Comparison of ENCODE assay signal across 9 cellular contexts in the genomic region with DNA sequence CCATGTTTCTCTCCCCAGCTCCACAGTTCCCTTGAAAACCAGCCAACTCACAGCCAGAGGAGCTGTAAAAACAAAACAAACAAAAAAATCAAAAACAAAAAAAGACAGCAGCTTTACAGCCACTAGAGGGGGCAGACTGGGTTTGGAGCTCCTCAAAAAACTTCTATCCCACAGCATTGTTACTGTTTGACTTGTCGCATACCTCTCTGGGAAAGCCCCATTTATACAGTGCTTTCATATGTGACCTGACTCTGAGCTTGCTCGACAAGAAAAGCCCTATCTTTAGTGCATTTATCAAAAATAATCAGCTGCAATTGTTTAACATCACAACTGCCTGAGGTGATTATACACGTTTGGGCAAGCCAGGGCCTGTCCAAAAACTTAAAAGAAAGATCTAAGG. TPM values are rescaled to one million over a fixed set of nuclear protein-coding genes. Genes with fewer than 3 reads are reported as not detected.
DNase-seq lines count a peak whose midpoint lies in the region; ATAC-seq, FAIRE-seq and TF ChIP-seq lines count a peak whose summit lies in the region.
"Had no signal": no experiment of that assay in that cellular context is flagged by ENCODE, and none has a peak within 500 bp of the region (broad histone marks: within the 10 kb centered on the region; RNA-seq: fewer than 3 reads in every experiment).

No MANE protein-coding gene starts in this region.

- no TSS peak for BruUV-seq in HepG2 (replicated peaks; lab: Mats Ljungman, UMichigan)

- no peak for TF ChIP-seq RAD21 in HepG2 (CRISPR knock-in tag; IDR thresholded peaks at IDR 0.05)

- H3K36me3 ChIP-seq in HepG2 (replicated peaks in 1 of 2; ENCODE audit: control insufficient read depth in 1 of 2, insufficient read depth in 2 of 2, low read length in 2 of 2) (no peaks in the 10 kb centered on the region), stomach (no peaks in the 10 kb centered on the region)

- H3K27ac ChIP-seq in HepG2 (ENCODE audit: extremely low read length, insufficient read depth, low read length) (no peak overlapping the region), stomach (no peak overlapping the region)

- in situ Hi-C loops in HepG2 (cut with HindIII; ENCODE audit: extremely low pct_ligation_motif_present, low pct_unique_long_range_greater_than_20kb), result no loop called here

- TF ChIP-seq POLR2A in H54 (IDR thresholded peaks at IDR 0.05; ENCODE audit: low read depth, low read length) (no peak), HepG2 (IDR thresholded peaks at IDR 0.05; ENCODE audit: insufficient read depth in 1 of 2, low read depth in 2 of 2, low read length in 2 of 2) (no peak), stomach (IDR thresholded peaks at IDR 0.05) (no peak)

- H4K20me1 ChIP-seq in HepG2 (ENCODE audit: insufficient read depth, low read length), result no peaks in the 10 kb centered on the region

- H3K9ac ChIP-seq in HepG2 (ENCODE audit: insufficient read depth, low read depth, low read length), result no peak overlapping the region

- no peaks in the 10 kb centered on the region for H3K9me3 Mint-ChIP-seq in stimulated activated naive CD8-positive, alpha-beta T cell treated with anti-CD3 and anti-CD28 coated beads, Interleukin-15, amount 100 ng/mL, for 72 hours

- no peaks in the 10 kb centered on the region for H3K9me3 ChIP-seq in HepG2 (ENCODE audit: low read length)
- H3K9me3 ChIP-seq in stomach, result no peaks in the 10 kb centered on the region

- no peaks in the 10 kb centered on the region for H3K79me2 ChIP-seq in HepG2 (ENCODE audit: insufficient read depth, low read length)

- 31% methylated on average over 2 of the region's 3 CpGs for WGBS in HepG2 (ENCODE audit: low lambda C conversion rate)
- 5 to 15% (median 6%) methylated on average over 3 of the region's 3 CpGs for WGBS in stomach, 5 donors

- CTCF ChIA-PET in HepG2 (lab: Yijun Ruan, JAX; ENCODE audit: low intra/inter-chr PET ratio, low total read pairs), result interaction anchor here (1.0 kb wide), 1 partner anchor 154 kb away, joined by 6 read pairs; no protein-coding TSS in a partner anchor

- ATAC-seq in stimulated activated naive CD8-positive, alpha-beta T cell treated with anti-CD3 and anti-CD28 coated beads, Interleukin-15, amount 100 ng/mL, for 72 hours, result peak; percentile 95
- no peak for ATAC-seq in stimulated activated naive CD8-positive, alpha-beta T cell treated with anti-CD3 and anti-CD28 coated beads, Interleukin-15, Interleukin-2, amounts not matched to agents 100 U/mL and 50 U/mL, for 24 hours
- ATAC-seq in HepG2, result peak; percentile 79

- intact Hi-C loops in HepG2 (cut with micrococcal nuclease; ENCODE audit: unreplicated experiment), result loop anchor here (2.0 kb wide), 1 partner anchor 102 kb away; no protein-coding TSS in a partner anchor
- intact Hi-C loops in stomach (cut with DNase I; ENCODE audit: low total_unique reads), result no loop called here

- no peak overlapping the region for H2AFZ ChIP-seq in HepG2 (ENCODE audit: low read length)

- no peak overlapping the region for H3K4me3 Mint-ChIP-seq in stimulated activated naive CD8-positive, alpha-beta T cell treated with anti-CD3 and anti-CD28 coated beads, Interleukin-15, amount 100 ng/mL, for 72 hours

- H3K4me2 ChIP-seq in HepG2 (ENCODE audit: low read depth, low read length), result no peak overlapping the region

- TF ChIP-seq CTCF in HepG2 (CRISPR knock-in tag; IDR thresholded peaks at IDR 0.05) (peak; percentile 50), stomach (IDR thresholded peaks at IDR 0.05) (peak in 1 of 7 experiments; percentile 20)

- H3K27me3 Mint-ChIP-seq in stimulated activated naive CD8-positive, alpha-beta T cell treated with anti-CD3 and anti-CD28 coated beads, Interleukin-15, amount 100 ng/mL, for 72 hours, result no peaks in the 10 kb centered on the region

- H3K4me3 ChIP-seq in HepG2 (replicated peaks in 1 of 3; ENCODE audit: insufficient read depth in 1 of 3, low read depth in 2 of 3, low read length in 3 of 3) (no peak overlapping the region), stomach (no peak overlapping the region)

- H3K27ac Mint-ChIP-seq in stimulated activated naive CD8-positive, alpha-beta T cell treated with anti-CD3 and anti-CD28 coated beads, Interleukin-15, amount 100 ng/mL, for 72 hours, result no peak overlapping the region

- DNase-seq in stimulated activated naive CD8-positive, alpha-beta T cell treated with anti-CD3 and anti-CD28 coated beads, Interleukin-15, amount 100 ng/mL, for 72 hours, result peak; percentile 5 to 17
- no peak for DNase-seq in stimulated activated naive CD8-positive, alpha-beta T cell treated with anti-CD3 and anti-CD28 coated beads, Interleukin-15, Interleukin-2, amounts not matched to agents 100 U/mL and 50 U/mL, for 24 hours
- DNase-seq in H54 (ENCODE audit: insufficient read length, low spot score), result peak; percentile 9
- DNase-seq in Kasumi-1 (lab: John Stamatoyannopoulos, UW), result peak; percentile 41 to 50
- DNase-seq in amniotic stem cell (lab: John Stamatoyannopoulos, UW), result peak; percentile 34
- DNase-seq in HepG2 (ENCODE audit: low spot score), result peak; percentile 57
- no peak for DNase-seq in stomach
- no peak for DNase-seq in UCSD-AML1 (lab: John Stamatoyannopoulos, UW; ENCODE audit: unreplicated experiment)

- FAIRE-seq in H54 (lab: Jason Lieb, UNC) (peak; percentile 64), HepG2 (lab: Jason Lieb, UNC) (peak; percentile 67)

- H3K4me1 ChIP-seq in HepG2 (ENCODE audit: insufficient read depth, low read length), result peaks cover 8% of the 10 kb centered on the region; the same call in 1 of the 2 replicates
- no peaks in the 10 kb centered on the region for H3K4me1 ChIP-seq in stomach

- no peaks in the 10 kb centered on the region for H3K27me3 ChIP-seq in HepG2 (ENCODE audit: control insufficient read depth in 1 of 2, insufficient read depth in 2 of 2, low read length in 2 of 2)
- H3K27me3 ChIP-seq in stomach, result peaks cover 0 to 13% (median 0%) of the 10 kb centered on the region in 3 donors

- POLR2A ChIA-PET in HepG2 (lab: Yijun Ruan, JAX), result interaction anchor here (1.2 kb wide), 2 partner anchors 21 to 34 kb away, joined by 4 to 11 read pairs; a partner anchor contains a TSS

- TF ChIP-seq EP300 in HepG2 (IDR thresholded peaks at IDR 0.05; ENCODE audit: low read depth in 2 of 2, low read length in 2 of 2) (no peak), HepG2 (CRISPR knock-in tag; IDR thresholded peaks at IDR 0.05; ENCODE audit: borderline replicate concordance) (no peak), stomach (IDR thresholded peaks at IDR 0.05) (no peak)

- H3K4me1 Mint-ChIP-seq in stimulated activated naive CD8-positive, alpha-beta T cell treated with anti-CD3 and anti-CD28 coated beads, Interleukin-15, amount 100 ng/mL, for 72 hours, result no peaks in the 10 kb centered on the region

RNA-seq across cellular contexts. Expression of a gene that starts 21.6 kb away (rescaled TPM):
- 78.4 and 133 TPM in 2 replicates for total RNA-seq in HepG2 (2016; rRNA removed; fragmentation: Illumina TruSeq; extraction: Trizol)
- total RNA-seq in HepG2 (2016; cell fraction: cytosol; rRNA removed; fragmentation: Illumina TruSeq; extraction: Trizol; ENCODE audit: low read depth), result 34.8 and 39.0 TPM in 2 replicates
- total RNA-seq in HepG2 (2016; cell fraction: insoluble cytoplasmic fraction; rRNA removed; fragmentation: Illumina TruSeq; extraction: Trizol), result 79.3 and 133 TPM in 2 replicates
- 51.3 and 60.6 TPM in 2 replicates for total RNA-seq in HepG2 (2016; cell fraction: membrane; rRNA removed; fragmentation: Illumina TruSeq; extraction: Trizol)
- 93.8 and 113 TPM in 2 replicates for total RNA-seq in HepG2 (2016; cell fraction: nucleus; rRNA removed; fragmentation: Illumina TruSeq; extraction: Trizol)
- polyA plus RNA-seq in HepG2 (2011; rRNA removed), result 51.2 and 78.9 TPM in 2 replicates
- 46.5 and 62.1 TPM in 2 replicates for polyA plus RNA-seq in HepG2 (2011; cell fraction: cytosol; rRNA removed)
- 14.3 and 18.4 TPM in 2 replicates for polyA plus RNA-seq in HepG2 (2011; cell fraction: nucleus; rRNA removed)
- 60.5 and 75.1 TPM in 2 replicates for polyA plus RNA-seq in HepG2 (2012)
- polyA plus RNA-seq in HepG2 (2016; cell fraction: cytosol; fragmentation: Illumina TruSeq; extraction: Trizol; ENCODE audit: low read depth), result 39.5 and 40.3 TPM in 2 replicates
- polyA plus RNA-seq in HepG2 (2016; cell fraction: insoluble cytoplasmic fraction; fragmentation: Illumina TruSeq; extraction: Trizol; ENCODE audit: low read depth), result 76.0 and 79.3 TPM in 2 replicates
- 46.1 and 51.0 TPM in 2 replicates for polyA plus RNA-seq in HepG2 (2016; cell fraction: membrane; fragmentation: Illumina TruSeq; extraction: Trizol; ENCODE audit: low read depth)
- 147 and 150 TPM in 2 replicates for polyA plus RNA-seq in HepG2 (2016; cell fraction: nucleus; fragmentation: Illumina TruSeq; extraction: Trizol; ENCODE audit: insufficient read depth, low read depth)
- 18.5 and 47.1 TPM in 2 replicates for polyA minus RNA-seq in HepG2 (2011; rRNA and poly(A)+ RNA removed; ENCODE audit: low replicate concordance)
- 37.7 and 41.0 TPM in 2 replicates for polyA minus RNA-seq in HepG2 (2011; cell fraction: cytosol; rRNA and poly(A)+ RNA removed)
- polyA minus RNA-seq in HepG2 (2011; cell fraction: nucleus; rRNA and poly(A)+ RNA removed), result 19.1 and 24.2 TPM in 2 replicates
- total RNA-seq in stomach, result 10 to 100 TPM in 4 of 5 donors, not detected in 1; 12.5 to 57.1 (median 24.6) TPM
- polyA plus RNA-seq in stomach, result 10 to 100 TPM in 2 of 3 donors, 1 to 10 TPM in 1; 9.5 to 19.8 (median 13.5) TPM

RNA-seq across cellular contexts. Expression of a gene that starts 29.0 kb away (rescaled TPM):
- total RNA-seq in HepG2 (2016; rRNA removed; fragmentation: Illumina TruSeq; extraction: Trizol) (1.5 and 1.6 TPM in 2 replicates), stomach (10 to 100 TPM in 2 of 5 donors, 1 to 10 TPM in 3; 4.9 to 28.0 (median 8.9) TPM)
- total RNA-seq in HepG2 (2016; cell fraction: cytosol; rRNA removed; fragmentation: Illumina TruSeq; extraction: Trizol; ENCODE audit: low read depth), result 0.44 and 1.2 TPM in 2 replicates
- total RNA-seq in HepG2 (2016; cell fraction: insoluble cytoplasmic fraction; rRNA removed; fragmentation: Illumina TruSeq; extraction: Trizol), result 1.3 and 1.8 TPM in 2 replicates
- total RNA-seq in HepG2 (2016; cell fraction: membrane; rRNA removed; fragmentation: Illumina TruSeq; extraction: Trizol), result 0.79 and 1.4 TPM in 2 replicates
- 2.6 and 2.7 TPM in 2 replicates for total RNA-seq in HepG2 (2016; cell fraction: nucleus; rRNA removed; fragmentation: Illumina TruSeq; extraction: Trizol)
- polyA plus RNA-seq in HepG2 (2011; rRNA removed) (4.6 and 6.7 TPM in 2 replicates), stomach (10 to 100 TPM in 1 of 3 donors, 1 to 10 TPM in 2; 2.6 to 16.7 (median 6.2) TPM)
- 3.3 and 5.1 TPM in 2 replicates for polyA plus RNA-seq in HepG2 (2011; cell fraction: cytosol; rRNA removed)
- 5.8 and 7.1 TPM in 2 replicates for polyA plus RNA-seq in HepG2 (2011; cell fraction: nucleus; rRNA removed)
- polyA plus RNA-seq in HepG2 (2012), result 0.61 and 0.79 TPM in 2 replicates
- polyA plus RNA-seq in HepG2 (2016; cell fraction: cytosol; fragmentation: Illumina TruSeq; extraction: Trizol; ENCODE audit: low read depth), result 0.24 and 0.69 TPM in 2 replicates
- polyA plus RNA-seq in HepG2 (2016; cell fraction: insoluble cytoplasmic fraction; fragmentation: Illumina TruSeq; extraction: Trizol; ENCODE audit: low read depth), result 1.2 and 2.0 TPM in 2 replicates
- polyA plus RNA-seq in HepG2 (2016; cell fraction: membrane; fragmentation: Illumina TruSeq; extraction: Trizol; ENCODE audit: low read depth), result 0.63 and 0.77 TPM in 2 replicates
- 6.7 and 8.3 TPM in 2 replicates for polyA plus RNA-seq in HepG2 (2016; cell fraction: nucleus; fragmentation: Illumina TruSeq; extraction: Trizol; ENCODE audit: insufficient read depth, low read depth)
- 1.5 and 6.0 TPM in 2 replicates for polyA minus RNA-seq in HepG2 (2011; rRNA and poly(A)+ RNA removed; ENCODE audit: low replicate concordance)
- polyA minus RNA-seq in HepG2 (2011; cell fraction: cytosol; rRNA and poly(A)+ RNA removed), result 0.89 and 2.6 TPM in 2 replicates
- 3.1 and 3.3 TPM in 2 replicates for polyA minus RNA-seq in HepG2 (2011; cell fraction: nucleus; rRNA and poly(A)+ RNA removed)
- total RNA-seq: mononuclear cell had no signal

RNA-seq across cellular contexts. Expression of a gene that starts 30.3 kb away (rescaled TPM):
- total RNA-seq in HepG2 (2016; rRNA removed; fragmentation: Illumina TruSeq; extraction: Trizol) (not detected in 2 replicates), stomach (1 to 10 TPM in 1 of 5 donors, not detected in 4; 2.4 TPM)
- total RNA-seq in HepG2 (2016; cell fraction: cytosol; rRNA removed; fragmentation: Illumina TruSeq; extraction: Trizol; ENCODE audit: low read depth), result not detected in 2 replicates
- not detected in 2 replicates for total RNA-seq in HepG2 (2016; cell fraction: insoluble cytoplasmic fraction; rRNA removed; fragmentation: Illumina TruSeq; extraction: Trizol)
- total RNA-seq in HepG2 (2016; cell fraction: membrane; rRNA removed; fragmentation: Illumina TruSeq; extraction: Trizol), result not detected in 2 replicates
- not detected in 2 replicates for total RNA-seq in HepG2 (2016; cell fraction: nucleus; rRNA removed; fragmentation: Illumina TruSeq; extraction: Trizol)
- polyA plus RNA-seq in HepG2 (2011; rRNA removed) (not detected in 2 replicates), stomach (1 to 10 TPM in 1 of 3 donors, not detected in 2; 2.3 TPM)
- polyA plus RNA-seq in HepG2 (2011; cell fraction: cytosol; rRNA removed), result not detected in 2 replicates
- polyA plus RNA-seq in HepG2 (2011; cell fraction: nucleus; rRNA removed), result not detected in 2 replicates
- polyA plus RNA-seq in HepG2 (2012), result not detected in 2 replicates
- not detected in 2 replicates for polyA plus RNA-seq in HepG2 (2016; cell fraction: cytosol; fragmentation: Illumina TruSeq; extraction: Trizol; ENCODE audit: low read depth)
- not detected in 2 replicates for polyA plus RNA-seq in HepG2 (2016; cell fraction: insoluble cytoplasmic fraction; fragmentation: Illumina TruSeq; extraction: Trizol; ENCODE audit: low read depth)
- not detected in 2 replicates for polyA plus RNA-seq in HepG2 (2016; cell fraction: membrane; fragmentation: Illumina TruSeq; extraction: Trizol; ENCODE audit: low read depth)
- not detected in 2 replicates for polyA plus RNA-seq in HepG2 (2016; cell fraction: nucleus; fragmentation: Illumina TruSeq; extraction: Trizol; ENCODE audit: insufficient read depth, low read depth)
- not detected in 2 replicates for polyA minus RNA-seq in HepG2 (2011; rRNA and poly(A)+ RNA removed; ENCODE audit: low replicate concordance)
- not detected in 2 replicates for polyA minus RNA-seq in HepG2 (2011; cell fraction: cytosol; rRNA and poly(A)+ RNA removed)
- not detected in 2 replicates for polyA minus RNA-seq in HepG2 (2011; cell fraction: nucleus; rRNA and poly(A)+ RNA removed)
- total RNA-seq: mononuclear cell had no signal

Comparison
In these comparisons a context has a peak if more than half of its experiments do, and no peak if none do; other contexts are left out.
1. DNase-seq: peak in stimulated activated naive CD8-positive, alpha-beta T cell treated with anti-CD3 and anti-CD28 coated beads, Interleukin-15, amount 100 ng/mL, for 72 hours (2 of 2), H54 (single experiment), Kasumi-1 (2 of 2), amniotic stem cell (single experiment) and HepG2 (single experiment); none in stimulated activated naive CD8-positive, alpha-beta T cell treated with anti-CD3 and anti-CD28 coated beads, Interleukin-15, Interleukin-2, amounts not matched to agents 100 U/mL and 50 U/mL, for 24 hours (single experiment), stomach (single experiment) and UCSD-AML1 (single experiment).